In genomic region chr3:117633207-117633606, GRCh38 we compare ENCODE assay signal across 20 cellular contexts.
DNase-seq lines count a peak whose midpoint lies in the region; ATAC-seq, FAIRE-seq and TF ChIP-seq lines count a peak whose summit lies in the region.
"Had no signal": no experiment of that assay in that cellular context is flagged by ENCODE, and none has a peak within 500 bp of the region (broad histone marks: within the 10 kb centered on the region; RNA-seq: fewer than 3 reads in every experiment).

No MANE protein-coding gene starts in this region.

- H3K27me3 ChIP-seq in KMS-11 (ENCODE audit: insufficient read depth, low read depth): no peaks in the 10 kb centered on the region
- H3K27me3 ChIP-seq: BLaER1 had no signal

- H3K79me2 ChIP-seq in KMS-11 (ENCODE audit: insufficient read depth, low read depth): no peaks in the 10 kb centered on the region

- peak overlapping the region; percentile 5; the same call in 1 of the 2 replicates for H3K9ac ChIP-seq in KMS-11
- H3K9ac ChIP-seq: BLaER1 had no signal

- no peak for FAIRE-seq in HTR-8/SVneo (lab: Jason Lieb, UNC)
- FAIRE-seq: A549, H1 had no signal

- H3K27ac ChIP-seq in KMS-11: peak overlapping the region; percentile 40; the same call in 1 of the 2 replicates
- H3K27ac ChIP-seq: A549, BLaER1, PC-9 had no signal

- H4K20me1 ChIP-seq in KMS-11 (ENCODE audit: insufficient read depth): no peaks in the 10 kb centered on the region
- H4K20me1 ChIP-seq: BLaER1 had no signal

- H3K4me1 ChIP-seq in KMS-11 (ENCODE audit: low read depth, poor library complexity, severe bottlenecking): peaks cover 65% of the 10 kb centered on the region

- DNase-seq in NCI-H510A treated with DMSO at 0.1 percent for 48 hours (lab: John Stamatoyannopoulos, UW): peak; percentile 27
- no peak for DNase-seq in NCI-H510A (lab: John Stamatoyannopoulos, UW)
- DNase-seq in RPMI8226: peak; percentile 91
- DNase-seq in NCI-H2227 (lab: John Stamatoyannopoulos, UW; ENCODE audit: unreplicated experiment): no peak
- DNase-seq in HTR-8/SVneo (ENCODE audit: insufficient read length, low spot score): no peak
- DNase-seq: Calu3; CD4-positive, alpha-beta memory T cell; KG1; NCI-H1436; NCI-H2029; NCI-H526; PC-9; T-helper 1 cell; T-helper 9 cell had no signal

- peak overlapping the region; percentile 71 for H3K4me2 ChIP-seq in KMS-11
- H3K4me2 ChIP-seq: A549, BLaER1, PC-9 had no signal

- no peak for TF ChIP-seq CTCF in KMS-11 (conservative IDR thresholded peaks at IDR 0.05; ENCODE audit: low read depth, low read length)

- peak overlapping the region; percentile 50; the same call in 1 of the 2 replicates for H2AFZ ChIP-seq in KMS-11 (ENCODE audit: low read depth)
- H2AFZ ChIP-seq: PC-9 had no signal

- H3K4me3 ChIP-seq in KMS-11 (IDR thresholded peaks at IDR 0.05; ENCODE audit: insufficient read depth, low read depth, low read length): peak overlapping the region; percentile 38
- H3K4me3 ChIP-seq: A549, BLaER1, PC-9 had no signal

- H3K36me3 ChIP-seq in KMS-11 (ENCODE audit: insufficient read depth): no peaks in the 10 kb centered on the region
- H3K36me3 ChIP-seq: BLaER1 had no signal

- ATAC-seq in GM19025 (IDR thresholded peaks at IDR 0.05; ENCODE audit: low read depth, unreplicated experiment) (peak; percentile 31), HG03571 (IDR thresholded peaks at IDR 0.05; ENCODE audit: unreplicated experiment) (no peak)
- ATAC-seq: A549 had no signal

Comparison
In these comparisons a context has a peak if more than half of its experiments do, and no peak if none do; other contexts are left out.
1. DNase-seq: peak in NCI-H510A treated with DMSO at 0.1 percent for 48 hours (single experiment) and RPMI8226 (single experiment); none in NCI-H510A (single experiment), NCI-H2227 (single experiment) and HTR-8/SVneo (single experiment).